In genomic region chr11:20132667-20133039, GRCh38 we compare ENCODE assay signal across 11 cellular contexts. TPM values are rescaled to one million over a fixed set of nuclear protein-coding genes. Genes with fewer than 3 reads are reported as not detected.
DNase-seq lines count a peak whose midpoint lies in the region; ATAC-seq, FAIRE-seq and TF ChIP-seq lines count a peak whose summit lies in the region.
"Had no signal": no experiment of that assay in that cellular context is flagged by ENCODE, and none has a peak within 500 bp of the region (broad histone marks: within the 10 kb centered on the region; RNA-seq: fewer than 3 reads in every experiment).

No MANE protein-coding gene starts in this region.

- H3K27ac ChIP-seq in BLaER1 treated with 17β-estradiol and CSF1 and Interleukin-3, amounts not matched to agents 10 nM and 100 nM = no peak overlapping the region

- H3K36me3 ChIP-seq in BLaER1 treated with 17β-estradiol and CSF1 and Interleukin-3, amounts not matched to agents 10 nM and 100 nM = no peaks in the 10 kb centered on the region
- H3K36me3 ChIP-seq in bronchial epithelial cell (ENCODE audit: control insufficient read depth, insufficient read depth, low read length) = no peaks in the 10 kb centered on the region

- H4K20me1 ChIP-seq in BLaER1 treated with 17β-estradiol and CSF1 and Interleukin-3, amounts not matched to agents 10 nM and 100 nM = no peaks in the 10 kb centered on the region

- peaks cover 0 to 7% (median 0%) of the 10 kb centered on the region in 11 experiments; a peak in 1 of 22 replicates for H3K9me3 ChIP-seq in BLaER1 treated with 17β-estradiol and CSF1 and Interleukin-3, amounts not matched to agents 10 nM and 100 nM (replicated peaks in 1 of 11)

- no peak for FAIRE-seq in bronchial epithelial cell (lab: Jason Lieb, UNC)

- H3K4me2 ChIP-seq in BLaER1 treated with 17β-estradiol and CSF1 and Interleukin-3, amounts not matched to agents 10 nM and 100 nM = peak overlapping the region; percentile 84 to 99 (median 92); a peak in 20 of 22 replicates

- H3K27me3 ChIP-seq in BLaER1 treated with 17β-estradiol and CSF1 and Interleukin-3, amounts not matched to agents 10 nM and 100 nM = peaks cover 0 to 13% (median 9%) of the 10 kb centered on the region in 11 experiments; a peak in 18 of 22 replicates
- peaks cover 3% of the 10 kb centered on the region for H3K27me3 ChIP-seq in bronchial epithelial cell (ENCODE audit: control insufficient read depth, insufficient read depth, low read length)

- no peaks in the 10 kb centered on the region for H3K36me3 Mint-ChIP-seq in naive thymus-derived CD8-positive, alpha-beta T cell

- no peak for DNase-seq in HFF-Myc (ENCODE audit: extremely low read depth, low read depth)
- DNase-seq in bronchial epithelial cell (ENCODE audit: low read depth) = no peak
- no peak for DNase-seq in naive thymus-derived CD8-positive, alpha-beta T cell
- DNase-seq in stimulated activated CD4-positive, alpha-beta T cell treated with anti-CD3 and anti-CD28 coated beads, Interleukin-1b, Interleukin-23, amount 100 ng/mL, for 48 hours = no peak
- no peak for DNase-seq in NCI-H187 (lab: John Stamatoyannopoulos, UW)
- no peak for DNase-seq in DMS 273 (lab: John Stamatoyannopoulos, UW; ENCODE audit: unreplicated experiment)
- DNase-seq: NCI-H2081 treated with DMSO at 0.1 percent for 48 hours had no signal

- H3K9ac ChIP-seq in BLaER1 treated with 17β-estradiol and CSF1 and Interleukin-3, amounts not matched to agents 10 nM and 100 nM = peak overlapping the region in 5 of 11 experiments; percentile 53 to 69 (median 59); a peak in 8 of 22 replicates

- peak overlapping the region; percentile 74 to 83 (median 78) for H3K4me3 Mint-ChIP-seq in naive thymus-derived CD8-positive, alpha-beta T cell

- no peaks in the 10 kb centered on the region for H3K9me3 Mint-ChIP-seq in naive thymus-derived CD8-positive, alpha-beta T cell

- peak overlapping the region in 8 of 10 experiments; percentile 52 to 70 (median 56); a peak in 11 of 20 replicates for H3K4me3 ChIP-seq in BLaER1 treated with 17β-estradiol and CSF1 and Interleukin-3, amounts not matched to agents 10 nM and 100 nM
- H3K4me3 ChIP-seq in HFF-Myc (replicated peaks; ENCODE audit: low read depth, low read length) (peak overlapping the region; percentile 46; the same call in 1 of the 2 replicates), bronchial epithelial cell (ENCODE audit: low read depth, low read length) (peak overlapping the region; percentile 34)

- H3K4me1 Mint-ChIP-seq in naive thymus-derived CD8-positive, alpha-beta T cell = peaks cover 6 to 10% (median 8%) of the 10 kb centered on the region in 4 donors

- peak overlapping the region in 1 of 10 donors; percentile 17 for H3K27ac Mint-ChIP-seq in naive thymus-derived CD8-positive, alpha-beta T cell

- H3K4me1 ChIP-seq in BLaER1 treated with 17β-estradiol and CSF1 and Interleukin-3, amounts not matched to agents 10 nM and 100 nM = peaks cover 5 to 7% (median 6%) of the 10 kb centered on the region in 10 experiments; a peak in 5 of 20 replicates

- POLR2A ChIA-PET in naive thymus-derived CD8-positive, alpha-beta T cell (lab: Charles Lee) = no interaction called here

- ATAC-seq in naive thymus-derived CD8-positive, alpha-beta T cell = no peak
- no peak for ATAC-seq in GM21526 (IDR thresholded peaks at IDR 0.05; ENCODE audit: low FRiP score, unreplicated experiment)

- TF ChIP-seq CTCF in HFF-Myc (IDR thresholded peaks at IDR 0.05; ENCODE audit: low read depth, low read length, missing control alignments) (no peak), bronchial epithelial cell (IDR thresholded peaks at IDR 0.05; ENCODE audit: insufficient read depth, low read length, severe bottlenecking) (no peak)

- peaks cover 16 to 41% (median 38%) of the 10 kb centered on the region in 5 donors for H3K27me3 Mint-ChIP-seq in naive thymus-derived CD8-positive, alpha-beta T cell

RNA-seq across cellular contexts. Expression of gene DBX1, which starts 27.6 kb away (rescaled TPM):
- not detected in 2 replicates for total RNA-seq in bronchial epithelial cell
- not detected for total RNA-seq in naive thymus-derived CD8-positive, alpha-beta T cell
- polyA plus RNA-seq in naive thymus-derived CD8-positive, alpha-beta T cell = under 1 TPM in 1 of 3 donors, not detected in 2; 0.15 TPM
- total RNA-seq: Daoy, H4 had no signal
